ENCODE assay signal across 26 cellular contexts in the genomic region with DNA sequence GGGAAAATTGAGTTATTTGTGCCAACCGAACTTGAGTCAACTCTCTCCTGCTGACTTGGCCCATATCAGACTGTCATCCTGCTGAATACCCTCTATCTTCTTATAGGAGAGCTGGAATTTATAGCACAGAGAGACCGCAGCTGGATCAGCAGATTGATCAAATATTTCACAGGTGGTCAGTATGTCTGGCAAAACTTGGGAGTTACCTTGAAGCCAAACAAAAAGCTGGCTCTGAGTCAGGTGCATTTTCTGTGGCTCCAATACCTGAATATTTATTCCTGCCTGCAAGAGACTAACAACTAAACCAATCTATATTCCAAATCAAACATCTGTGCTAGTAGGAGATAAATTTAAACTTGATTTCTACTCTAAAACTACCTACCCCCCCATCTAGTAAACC.
"Had no signal": no experiment of that assay in that cellular context is flagged by ENCODE, and none has a peak within 500 bp of the region (broad histone marks: within the 10 kb centered on the region; RNA-seq: fewer than 3 reads in every experiment).

No MANE protein-coding gene starts in this region.

- H3K4me1 Mint-ChIP-seq: naive thymus-derived CD8-positive, alpha-beta T cell; nephron had no signal

- H3K9me3 Mint-ChIP-seq: naive thymus-derived CD8-positive, alpha-beta T cell; nephron; stimulated activated naive CD8-positive, alpha-beta T cell treated with anti-CD3 and anti-CD28 coated beads, Interleukin-15, Interleukin-2, amounts not matched to agents 100 ng/mL and 50 ng/mL, for 24 hours had no signal

- H3K4me1 ChIP-seq: left lung, lower lobe of right lung, prostate gland, uterus had no signal

- H3K27me3 ChIP-seq: left lung, pancreas, tibial nerve, uterus had no signal

- H3K27ac Mint-ChIP-seq: naive thymus-derived CD8-positive, alpha-beta T cell; nephron; stimulated activated naive CD8-positive, alpha-beta T cell treated with anti-CD3 and anti-CD28 coated beads, Interleukin-15, Interleukin-2, amounts not matched to agents 100 ng/mL and 50 ng/mL, for 24 hours; type B pancreatic cell had no signal

- H3K36me3 ChIP-seq: left lung, lower lobe of right lung, pancreas, prostate gland, tibial nerve, uterus had no signal

- H3K27ac ChIP-seq: left lung, lower lobe of right lung, prostate gland, skin epidermis, tibial nerve, uterus had no signal

- H3K36me3 Mint-ChIP-seq: type B pancreatic cell had no signal

- H3K4me3 ChIP-seq: left lung, lower lobe of right lung, pancreas, prostate gland, skin epidermis, tibial nerve, uterus had no signal

- H3K9me3 ChIP-seq: left lung, lower lobe of right lung, pancreas, prostate gland, tibial nerve, uterus had no signal

- ATAC-seq: left cardiac atrium; left lung; lower lobe of right lung; naive thymus-derived CD8-positive, alpha-beta T cell; right cardiac atrium; sciatic nerve had no signal

- H3K4me3 Mint-ChIP-seq: naive thymus-derived CD8-positive, alpha-beta T cell; nephron; neural crest cell; stimulated activated naive CD8-positive, alpha-beta T cell treated with anti-CD3 and anti-CD28 coated beads, Interleukin-15, Interleukin-2, amounts not matched to agents 100 ng/mL and 50 ng/mL, for 24 hours; type B pancreatic cell had no signal

- DNase-seq: kidney glomerular epithelial cell; left cardiac atrium; left lung; lower lobe of right lung; mammary epithelial cell; mesenchymal stem cell; naive thymus-derived CD8-positive, alpha-beta T cell; nucleus accumbens; retina; right cardiac atrium; stimulated activated CD4-positive, alpha-beta T cell treated with anti-CD3 and anti-CD28 coated beads, Interleukin-12 subunit alpha, Interleukin-12 subunit beta, amount 100 ng/mL, for 4 hours; stimulated activated CD4-positive, alpha-beta T cell treated with anti-CD3 and anti-CD28 coated beads, Interleukin-15, amount 100 ng/mL, for 24 hours; stimulated activated CD4-positive, alpha-beta T cell treated with anti-CD3 and anti-CD28 coated beads, Interleukin-2, amount 100 ng/mL, for 24 hours; stimulated activated CD4-positive, alpha-beta T cell treated with anti-CD3 and anti-CD28 coated beads, Interleukin-4, amount 100 ng/mL, for 1 hour; stimulated activated naive CD4-positive, alpha-beta T cell; substantia nigra; uterus had no signal
